Comparison of ENCODE assay signal across 11 cellular contexts in the genomic region with DNA sequence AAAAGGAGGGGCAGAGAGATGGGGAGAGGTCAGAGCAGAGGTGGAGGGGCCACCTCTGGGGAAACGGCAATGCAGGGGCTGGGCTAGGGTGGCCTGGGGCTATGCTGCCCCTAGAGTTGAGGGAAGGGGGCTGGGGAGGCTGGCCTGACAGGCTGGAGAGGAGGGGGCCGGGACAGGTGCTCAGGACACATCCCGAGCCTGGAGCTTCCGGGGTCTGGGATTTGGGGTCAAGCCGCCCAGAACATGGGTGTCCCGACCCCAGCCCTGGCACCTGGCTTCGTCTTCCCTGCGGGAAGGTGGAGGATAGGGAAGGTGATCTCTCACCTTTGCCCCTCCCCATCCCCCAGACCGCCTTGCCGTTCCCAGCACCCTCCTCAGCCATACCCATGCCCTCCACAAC. TPM values are rescaled to one million over a fixed set of nuclear protein-coding genes. Genes with fewer than 3 reads are reported as not detected.
DNase-seq lines count a peak whose midpoint lies in the region; ATAC-seq, FAIRE-seq and TF ChIP-seq lines count a peak whose summit lies in the region.
"Had no signal": no experiment of that assay in that cellular context is flagged by ENCODE, and none has a peak within 500 bp of the region (broad histone marks: within the 10 kb centered on the region; RNA-seq: fewer than 3 reads in every experiment).

No MANE protein-coding gene starts in this region.

- H3K36me3 Mint-ChIP-seq in activated CD4-positive, alpha-beta memory T cell treated with anti-CD3 and anti-CD28 coated beads, Interleukin-2, amount 10 ng/mL, durations not matched to agents 7 days and 5 days (ENCODE audit: low read depth), result no peaks in the 10 kb centered on the region

- no peaks in the 10 kb centered on the region for H3K36me3 ChIP-seq in right atrium auricular region
- H3K36me3 ChIP-seq in skeletal muscle tissue (ENCODE audit: control insufficient read depth in 3 of 3, insufficient read depth in 3 of 3, low read length in 3 of 3), result peaks cover 0 to 7% (median 0%) of the 10 kb centered on the region in 3 donors
- peaks cover 6% of the 10 kb centered on the region for H3K36me3 ChIP-seq in brain microvascular endothelial cell (replicated peaks)

- H3K4me3 ChIP-seq in right atrium auricular region (no peak overlapping the region), skeletal muscle tissue (ENCODE audit: low read length in 3 of 3) (no peak overlapping the region), brain microvascular endothelial cell (ENCODE audit: low read depth, low read length) (no peak overlapping the region)

- H3K4me1 ChIP-seq in right atrium auricular region (peaks cover 0 to 27% of the 10 kb centered on the region in 2 donors), skeletal muscle tissue (ENCODE audit: control insufficient read depth in 3 of 3, insufficient read depth in 3 of 3, low read length in 3 of 3) (peaks cover 19 to 24% (median 23%) of the 10 kb centered on the region in 3 donors)

- peak overlapping the region; percentile 84 for H3K4me3 Mint-ChIP-seq in activated CD4-positive, alpha-beta memory T cell treated with anti-CD3 and anti-CD28 coated beads, Interleukin-2, amount 10 ng/mL, durations not matched to agents 7 days and 5 days

- no peaks in the 10 kb centered on the region for H3K27me3 ChIP-seq in right atrium auricular region
- no peaks in the 10 kb centered on the region for H3K27me3 ChIP-seq in skeletal muscle tissue (ENCODE audit: control insufficient read depth in 3 of 3, insufficient read depth in 3 of 3, low read length in 3 of 3)
- H3K27me3 ChIP-seq in brain microvascular endothelial cell (replicated peaks), result no peaks in the 10 kb centered on the region

- H3K9me3 ChIP-seq in right atrium auricular region, result no peaks in the 10 kb centered on the region
- no peaks in the 10 kb centered on the region for H3K9me3 ChIP-seq in skeletal muscle tissue (ENCODE audit: control insufficient read depth in 3 of 3, low read length in 3 of 3)

- H3K9ac ChIP-seq in skeletal muscle tissue (ENCODE audit: low read depth in 1 of 3, low read length in 3 of 3), result peak overlapping the region in 2 of 3 donors; percentile 45 to 54

- TF ChIP-seq POLR2A in GM12891 (IDR thresholded peaks at IDR 0.05; ENCODE audit: low read depth, low read length), result no peak

- CTCF ChIA-PET in activated CD4-positive, alpha-beta memory T cell treated with anti-CD3 and anti-CD28 coated beads, Interleukin-2, amount 10 ng/mL, durations not matched to agents 7 days and 5 days (lab: Charles Lee), result interaction anchor here (0.9 to 3.7 kb wide), 5 partner anchors 12 to 199 kb away, joined by 4 to 19 read pairs (median 12); partner anchors contain the start of gene ASF1B

- ATAC-seq in GM18520 (IDR thresholded peaks at IDR 0.05; ENCODE audit: unreplicated experiment), result no peak

- peaks cover 39% of the 10 kb centered on the region for H3K4me1 Mint-ChIP-seq in activated CD4-positive, alpha-beta memory T cell treated with anti-CD3 and anti-CD28 coated beads, Interleukin-2, amount 10 ng/mL, durations not matched to agents 7 days and 5 days

- DNase-seq in GM12891 (ENCODE audit: insufficient read length, low spot score), result peak; percentile 28
- DNase-seq in activated CD4-positive, alpha-beta memory T cell treated with anti-CD3 and anti-CD28 coated beads, Interleukin-2, amount 10 ng/mL, durations not matched to agents 7 days and 5 days, result no peak
- no peak for DNase-seq in right atrium auricular region (ENCODE audit: low spot score)
- DNase-seq in DMS53 (lab: John Stamatoyannopoulos, UW), result no peak
- no peak for DNase-seq in brain microvascular endothelial cell
- DNase-seq in DMS79 (lab: John Stamatoyannopoulos, UW), result no peak
- DNase-seq: KG1, NCI-H748 treated with DMSO at 0.1 percent for 48 hours had no signal

- H3K27ac Mint-ChIP-seq in activated CD4-positive, alpha-beta memory T cell treated with anti-CD3 and anti-CD28 coated beads, Interleukin-2, amount 10 ng/mL, durations not matched to agents 7 days and 5 days, result peak overlapping the region; percentile 98

- H3K27me3 Mint-ChIP-seq in activated CD4-positive, alpha-beta memory T cell treated with anti-CD3 and anti-CD28 coated beads, Interleukin-2, amount 10 ng/mL, durations not matched to agents 7 days and 5 days, result no peaks in the 10 kb centered on the region

- in situ Hi-C loops in brain microvascular endothelial cell (cut with HindIII; ENCODE audit: low pct_ligation_motif_present, low sequenced_read_pairs), result no loop called here

- no peaks in the 10 kb centered on the region for H3K9me3 Mint-ChIP-seq in activated CD4-positive, alpha-beta memory T cell treated with anti-CD3 and anti-CD28 coated beads, Interleukin-2, amount 10 ng/mL, durations not matched to agents 7 days and 5 days

- H3K27ac ChIP-seq in right atrium auricular region (peak overlapping the region; percentile 62 to 67), skeletal muscle tissue (ENCODE audit: low read depth, low read length) (peak overlapping the region; percentile 19), brain microvascular endothelial cell (no peak overlapping the region)

- FAIRE-seq in GM12891 (lab: Jason Lieb, UNC), result no peak
- FAIRE-seq: bronchial epithelial cell had no signal

- TF ChIP-seq CTCF in right atrium auricular region (IDR thresholded peaks at IDR 0.05) (no peak), brain microvascular endothelial cell (IDR thresholded peaks at IDR 0.05; ENCODE audit: low read depth, low read length, missing control alignments) (no peak)

- POLR2A ChIA-PET in activated CD4-positive, alpha-beta memory T cell treated with anti-CD3 and anti-CD28 coated beads, Interleukin-2, amount 10 ng/mL, durations not matched to agents 7 days and 5 days (lab: Charles Lee), result interaction anchor here (0.9 to 6.6 kb wide), 5 partner anchors 14 to 373 kb away, joined by 3 to 60 read pairs (median 4); partner anchors contain the start of gene ASF1B

TF ChIP-seq in GM12891, 5 proteins besides CTCF, POLR2A, EP300 and RAD21:
- TF ChIP-seq POU2F2 (IDR thresholded peaks at IDR 0.05; ENCODE audit: low read depth, low read length) (no peak), POLR2AphosphoS5 (IDR thresholded peaks at IDR 0.05; ENCODE audit: low read depth, low read length) (no peak), TAF1 (IDR thresholded peaks at IDR 0.05; ENCODE audit: low read depth, low read length) (no peak), PAX5 (IDR thresholded peaks at IDR 0.05; ENCODE audit: insufficient read depth, low read length, severe bottlenecking) (no peak), SPI1 (IDR thresholded peaks at IDR 0.05; ENCODE audit: low read depth, low read length) (no peak)

RNA-seq across cellular contexts. Expression of gene ASF1B, which starts 12.6 kb away (rescaled TPM):
- polyA plus RNA-seq in GM12891 (2012; ENCODE audit: low read depth, missing spikeins), result 59.6 TPM
- total RNA-seq in activated CD4-positive, alpha-beta memory T cell treated with anti-CD3 and anti-CD28 coated beads, Interleukin-2, amount 10 ng/mL, durations not matched to agents 7 days and 5 days, result 10 to 100 TPM; 93.5 to 94.8 TPM
- total RNA-seq in right atrium auricular region (1 to 10 TPM in 1 of 2 donors, under 1 TPM in 1; 0.43 to 1.4 TPM), skeletal muscle tissue (3.7 TPM)

RNA-seq across cellular contexts. Expression of gene PRKACA, which starts 31.4 kb away (rescaled TPM):
- 26.6 TPM for polyA plus RNA-seq in GM12891 (2012; ENCODE audit: low read depth, missing spikeins)
- 10 to 100 TPM; 48.1 to 49.8 TPM for total RNA-seq in activated CD4-positive, alpha-beta memory T cell treated with anti-CD3 and anti-CD28 coated beads, Interleukin-2, amount 10 ng/mL, durations not matched to agents 7 days and 5 days
- total RNA-seq in right atrium auricular region (100 to 1,000 TPM; 144 to 185 TPM), skeletal muscle tissue (137 TPM)

RNA-seq across cellular contexts. Expression of gene ADGRL1, which starts 57.0 kb away (rescaled TPM):
- polyA plus RNA-seq in GM12891 (2012; ENCODE audit: low read depth, missing spikeins), result 1.3 TPM
- 1 to 10 TPM; 6.5 to 6.7 TPM for total RNA-seq in activated CD4-positive, alpha-beta memory T cell treated with anti-CD3 and anti-CD28 coated beads, Interleukin-2, amount 10 ng/mL, durations not matched to agents 7 days and 5 days
- total RNA-seq in right atrium auricular region, result 10 to 100 TPM; 21.0 to 31.2 TPM
- 12.0 TPM for total RNA-seq in skeletal muscle tissue

RNA-seq across cellular contexts. Expression of gene SAMD1, which starts 58.5 kb away (rescaled TPM):
- 20.3 TPM for polyA plus RNA-seq in GM12891 (2012; ENCODE audit: low read depth, missing spikeins)
- 10 to 100 TPM; 63.4 to 64.6 TPM for total RNA-seq in activated CD4-positive, alpha-beta memory T cell treated with anti-CD3 and anti-CD28 coated beads, Interleukin-2, amount 10 ng/mL, durations not matched to agents 7 days and 5 days
- 10 to 100 TPM; 20.2 to 38.2 TPM for total RNA-seq in right atrium auricular region
- 12.5 TPM for total RNA-seq in skeletal muscle tissue

Comparison
In these comparisons a context has a peak if more than half of its experiments do, and no peak if none do; other contexts are left out.
1. RNA of gene ASF1B, which starts 12.6 kb away (total RNA-seq): 93.5 to 94.8 TPM in activated CD4-positive, alpha-beta memory T cell treated with anti-CD3 and anti-CD28 coated beads, Interleukin-2, amount 10 ng/mL, durations not matched to agents 7 days and 5 days; 3.7 TPM in skeletal muscle tissue (single experiment) and 0.43 to 1.4 TPM in right atrium auricular region; every median in the first group is over 10 times any median in the second.